In genomic region chr9:133004091-133005072, GRCh38 we compare ENCODE assay signal across 1 cellular context.
TF ChIP-seq lines count a peak whose summit lies in the region.

No MANE protein-coding gene starts in this region.

TF ChIP-seq in K562, 482 proteins besides CTCF, POLR2A, EP300 and RAD21 (continued from another document and continues in another):
- TF ChIP-seq, protein P1, sequence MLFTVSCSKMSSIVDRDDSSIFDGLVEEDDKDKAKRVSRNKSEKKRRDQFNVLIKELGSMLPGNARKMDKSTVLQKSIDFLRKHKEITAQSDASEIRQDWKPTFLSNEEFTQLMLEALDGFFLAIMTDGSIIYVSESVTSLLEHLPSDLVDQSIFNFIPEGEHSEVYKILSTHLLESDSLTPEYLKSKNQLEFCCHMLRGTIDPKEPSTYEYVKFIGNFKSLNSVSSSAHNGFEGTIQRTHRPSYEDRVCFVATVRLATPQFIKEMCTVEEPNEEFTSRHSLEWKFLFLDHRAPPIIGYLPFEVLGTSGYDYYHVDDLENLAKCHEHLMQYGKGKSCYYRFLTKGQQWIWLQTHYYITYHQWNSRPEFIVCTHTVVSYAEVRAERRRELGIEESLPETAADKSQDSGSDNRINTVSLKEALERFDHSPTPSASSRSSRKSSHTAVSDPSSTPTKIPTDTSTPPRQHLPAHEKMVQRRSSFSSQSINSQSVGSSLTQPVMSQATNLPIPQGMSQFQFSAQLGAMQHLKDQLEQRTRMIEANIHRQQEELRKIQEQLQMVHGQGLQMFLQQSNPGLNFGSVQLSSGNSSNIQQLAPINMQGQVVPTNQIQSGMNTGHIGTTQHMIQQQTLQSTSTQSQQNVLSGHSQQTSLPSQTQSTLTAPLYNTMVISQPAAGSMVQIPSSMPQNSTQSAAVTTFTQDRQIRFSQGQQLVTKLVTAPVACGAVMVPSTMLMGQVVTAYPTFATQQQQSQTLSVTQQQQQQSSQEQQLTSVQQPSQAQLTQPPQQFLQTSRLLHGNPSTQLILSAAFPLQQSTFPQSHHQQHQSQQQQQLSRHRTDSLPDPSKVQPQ (CRISPR knock-in tag; IDR thresholded peaks at IDR 0.05; ENCODE audit: borderline replicate concordance), result peak; percentile 83; the same call in 1 of the 2 replicates
- TF ChIP-seq PHF8 (IDR thresholded peaks at IDR 0.05; ENCODE audit: borderline replicate concordance, low read length) (no peak), TAL1 (IDR thresholded peaks at IDR 0.05) (peak; percentile 98), CREM (IDR thresholded peaks at IDR 0.05; ENCODE audit: low read depth) (peak; percentile 74), NFRKB (IDR thresholded peaks at IDR 0.05; ENCODE audit: low read depth) (0 out of 2 replicates have a peak, but pooled peaks have one; percentile 5), MTF1 (CRISPR knock-in tag; IDR thresholded peaks at IDR 0.05; ENCODE audit: borderline replicate concordance) (no peak), RBFOX2 (IDR thresholded peaks at IDR 0.05; ENCODE audit: low read depth, low read length) (peak; percentile 57), RFX1 (IDR thresholded peaks at IDR 0.05) (no peak), STAT5B (CRISPR knock-in tag; IDR thresholded peaks at IDR 0.05) (no peak), ZC3H8 (IDR thresholded peaks at IDR 0.05) (0 out of 2 replicates have a peak, but pooled peaks have one; percentile 39), CC2D1A (IDR thresholded peaks at IDR 0.05) (peak; percentile 96), ARID1B (IDR thresholded peaks at IDR 0.05) (peak; percentile 100), TARDBP (IDR thresholded peaks at IDR 0.05) (peak; percentile 77; the same call in 1 of the 2 replicates), PHF20 (IDR thresholded peaks at IDR 0.05; ENCODE audit: partially characterized antibody) (no peak), CTBP1 (IDR thresholded peaks at IDR 0.05; ENCODE audit: borderline replicate concordance) (peak; percentile 94), THRA (IDR thresholded peaks at IDR 0.05) (no peak), TEAD4 (IDR thresholded peaks at IDR 0.05; ENCODE audit: low read length) (peak; percentile 97), TEAD4 (CRISPR knock-in tag; IDR thresholded peaks at IDR 0.05; ENCODE audit: borderline replicate concordance) (no peak), PYGO2 (tag; IDR thresholded peaks at IDR 0.05) (no peak; the same call in 1 of the 2 replicates), MXI1 (IDR thresholded peaks at IDR 0.05; ENCODE audit: low read depth, low read length) (no peak), ZFP91 (CRISPR knock-in tag; IDR thresholded peaks at IDR 0.05) (no peak), ZNF449 (CRISPR knock-in tag; IDR thresholded peaks at IDR 0.05) (peak; percentile 62; the same call in 1 of the 2 replicates), CBX3 (IDR thresholded peaks at IDR 0.05; ENCODE audit: borderline replicate concordance in 1 of 2, low read length in 2 of 2) (no peak), ARID4B (CRISPR knock-in tag; IDR thresholded peaks at IDR 0.05) (no peak), BCOR (IDR thresholded peaks at IDR 0.05) (peak; percentile 93)
- TF ChIP-seq, protein P2, sequence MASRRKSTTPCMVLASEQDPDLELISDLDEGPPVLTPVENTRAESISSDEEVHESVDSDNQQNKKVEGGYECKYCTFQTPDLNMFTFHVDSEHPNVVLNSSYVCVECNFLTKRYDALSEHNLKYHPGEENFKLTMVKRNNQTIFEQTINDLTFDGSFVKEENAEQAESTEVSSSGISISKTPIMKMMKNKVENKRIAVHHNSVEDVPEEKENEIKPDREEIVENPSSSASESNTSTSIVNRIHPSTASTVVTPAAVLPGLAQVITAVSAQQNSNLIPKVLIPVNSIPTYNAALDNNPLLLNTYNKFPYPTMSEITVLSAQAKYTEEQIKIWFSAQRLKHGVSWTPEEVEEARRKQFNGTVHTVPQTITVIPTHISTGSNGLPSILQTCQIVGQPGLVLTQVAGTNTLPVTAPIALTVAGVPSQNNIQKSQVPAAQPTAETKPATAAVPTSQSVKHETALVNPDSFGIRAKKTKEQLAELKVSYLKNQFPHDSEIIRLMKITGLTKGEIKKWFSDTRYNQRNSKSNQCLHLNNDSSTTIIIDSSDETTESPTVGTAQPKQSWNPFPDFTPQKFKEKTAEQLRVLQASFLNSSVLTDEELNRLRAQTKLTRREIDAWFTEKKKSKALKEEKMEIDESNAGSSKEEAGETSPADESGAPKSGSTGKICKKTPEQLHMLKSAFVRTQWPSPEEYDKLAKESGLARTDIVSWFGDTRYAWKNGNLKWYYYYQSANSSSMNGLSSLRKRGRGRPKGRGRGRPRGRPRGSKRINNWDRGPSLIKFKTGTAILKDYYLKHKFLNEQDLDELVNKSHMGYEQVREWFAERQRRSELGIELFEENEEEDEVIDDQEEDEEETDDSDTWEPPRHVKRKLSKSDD (conservative IDR thresholded peaks at IDR 0.05; ENCODE audit: low read length), result no peak
- TF ChIP-seq, protein P3, sequence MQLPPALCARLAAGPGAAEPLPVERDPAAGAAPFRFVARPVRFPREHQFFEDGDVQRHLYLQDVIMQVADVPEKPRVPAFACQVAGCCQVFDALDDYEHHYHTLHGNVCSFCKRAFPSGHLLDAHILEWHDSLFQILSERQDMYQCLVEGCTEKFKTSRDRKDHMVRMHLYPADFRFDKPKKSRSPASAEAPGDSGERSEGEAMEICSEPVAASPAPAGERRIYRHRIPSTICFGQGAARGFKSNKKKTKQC (CRISPR knock-in tag; IDR thresholded peaks at IDR 0.05), result no peak
- TF ChIP-seq, protein P4, sequence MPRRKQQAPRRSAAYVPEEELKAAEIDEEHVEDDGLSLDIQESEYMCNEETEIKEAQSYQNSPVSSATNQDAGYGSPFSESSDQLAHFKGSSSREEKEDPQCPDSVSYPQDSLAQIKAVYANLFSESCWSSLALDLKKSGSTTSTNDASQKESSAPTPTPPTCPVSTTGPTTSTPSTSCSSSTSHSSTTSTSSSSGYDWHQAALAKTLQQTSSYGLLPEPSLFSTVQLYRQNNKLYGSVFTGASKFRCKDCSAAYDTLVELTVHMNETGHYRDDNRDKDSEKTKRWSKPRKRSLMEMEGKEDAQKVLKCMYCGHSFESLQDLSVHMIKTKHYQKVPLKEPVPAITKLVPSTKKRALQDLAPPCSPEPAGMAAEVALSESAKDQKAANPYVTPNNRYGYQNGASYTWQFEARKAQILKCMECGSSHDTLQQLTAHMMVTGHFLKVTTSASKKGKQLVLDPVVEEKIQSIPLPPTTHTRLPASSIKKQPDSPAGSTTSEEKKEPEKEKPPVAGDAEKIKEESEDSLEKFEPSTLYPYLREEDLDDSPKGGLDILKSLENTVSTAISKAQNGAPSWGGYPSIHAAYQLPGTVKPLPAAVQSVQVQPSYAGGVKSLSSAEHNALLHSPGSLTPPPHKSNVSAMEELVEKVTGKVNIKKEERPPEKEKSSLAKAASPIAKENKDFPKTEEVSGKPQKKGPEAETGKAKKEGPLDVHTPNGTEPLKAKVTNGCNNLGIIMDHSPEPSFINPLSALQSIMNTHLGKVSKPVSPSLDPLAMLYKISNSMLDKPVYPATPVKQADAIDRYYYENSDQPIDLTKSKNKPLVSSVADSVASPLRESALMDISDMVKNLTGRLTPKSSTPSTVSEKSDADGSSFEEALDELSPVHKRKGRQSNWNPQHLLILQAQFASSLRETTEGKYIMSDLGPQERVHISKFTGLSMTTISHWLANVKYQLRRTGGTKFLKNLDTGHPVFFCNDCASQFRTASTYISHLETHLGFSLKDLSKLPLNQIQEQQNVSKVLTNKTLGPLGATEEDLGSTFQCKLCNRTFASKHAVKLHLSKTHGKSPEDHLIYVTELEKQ (CRISPR knock-in tag; IDR thresholded peaks at IDR 0.05), result peak; percentile 33; the same call in 1 of the 2 replicates
- TF ChIP-seq, protein P5, sequence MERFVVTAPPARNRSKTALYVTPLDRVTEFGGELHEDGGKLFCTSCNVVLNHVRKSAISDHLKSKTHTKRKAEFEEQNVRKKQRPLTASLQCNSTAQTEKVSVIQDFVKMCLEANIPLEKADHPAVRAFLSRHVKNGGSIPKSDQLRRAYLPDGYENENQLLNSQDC (CRISPR knock-in tag; IDR thresholded peaks at IDR 0.05), result no peak
- TF ChIP-seq, protein P6, sequence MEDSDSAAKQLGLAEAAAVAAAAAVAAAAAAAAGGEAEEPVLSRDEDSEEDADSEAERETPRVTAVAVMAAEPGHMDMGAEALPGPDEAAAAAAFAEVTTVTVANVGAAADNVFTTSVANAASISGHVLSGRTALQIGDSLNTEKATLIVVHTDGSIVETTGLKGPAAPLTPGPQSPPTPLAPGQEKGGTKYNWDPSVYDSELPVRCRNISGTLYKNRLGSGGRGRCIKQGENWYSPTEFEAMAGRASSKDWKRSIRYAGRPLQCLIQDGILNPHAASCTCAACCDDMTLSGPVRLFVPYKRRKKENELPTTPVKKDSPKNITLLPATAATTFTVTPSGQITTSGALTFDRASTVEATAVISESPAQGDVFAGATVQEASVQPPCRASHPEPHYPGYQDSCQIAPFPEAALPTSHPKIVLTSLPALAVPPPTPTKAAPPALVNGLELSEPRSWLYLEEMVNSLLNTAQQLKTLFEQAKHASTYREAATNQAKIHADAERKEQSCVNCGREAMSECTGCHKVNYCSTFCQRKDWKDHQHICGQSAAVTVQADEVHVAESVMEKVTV (CRISPR knock-in tag; IDR thresholded peaks at IDR 0.05), result 0 out of 2 replicates have a peak, but pooled peaks have one; percentile 22
